Comparison of ENCODE assay signal across 1 cellular context in genomic region chr4:184430163-184430562, GRCh38.
TF ChIP-seq lines count a peak whose summit lies in the region.

No MANE protein-coding gene starts in this region.

TF ChIP-seq in H1, 55 proteins besides CTCF, POLR2A, EP300 and RAD21:
- TF ChIP-seq CHD1 (IDR thresholded peaks at IDR 0.05; ENCODE audit: low read depth, low read length) (no peak), RBBP5 (IDR thresholded peaks at IDR 0.05; ENCODE audit: borderline replicate concordance, low read depth, low read length) (no peak), TAF7 (optimal IDR thresholded peaks at IDR 0.05; ENCODE audit: borderline replicate concordance, low read depth, low read length) (no peak), JUN (IDR thresholded peaks at IDR 0.05; ENCODE audit: low read depth, low read length) (no peak), POU5F1 (IDR thresholded peaks at IDR 0.05; ENCODE audit: low read depth, low read length) (no peak), CREB1 (IDR thresholded peaks at IDR 0.05) (no peak), ASH2L (IDR thresholded peaks at IDR 0.05; ENCODE audit: low read length) (no peak), SP2 (IDR thresholded peaks at IDR 0.05; ENCODE audit: low read length) (no peak)
